Comparison of ENCODE assay signal across 2 cellular contexts in the genomic region with DNA sequence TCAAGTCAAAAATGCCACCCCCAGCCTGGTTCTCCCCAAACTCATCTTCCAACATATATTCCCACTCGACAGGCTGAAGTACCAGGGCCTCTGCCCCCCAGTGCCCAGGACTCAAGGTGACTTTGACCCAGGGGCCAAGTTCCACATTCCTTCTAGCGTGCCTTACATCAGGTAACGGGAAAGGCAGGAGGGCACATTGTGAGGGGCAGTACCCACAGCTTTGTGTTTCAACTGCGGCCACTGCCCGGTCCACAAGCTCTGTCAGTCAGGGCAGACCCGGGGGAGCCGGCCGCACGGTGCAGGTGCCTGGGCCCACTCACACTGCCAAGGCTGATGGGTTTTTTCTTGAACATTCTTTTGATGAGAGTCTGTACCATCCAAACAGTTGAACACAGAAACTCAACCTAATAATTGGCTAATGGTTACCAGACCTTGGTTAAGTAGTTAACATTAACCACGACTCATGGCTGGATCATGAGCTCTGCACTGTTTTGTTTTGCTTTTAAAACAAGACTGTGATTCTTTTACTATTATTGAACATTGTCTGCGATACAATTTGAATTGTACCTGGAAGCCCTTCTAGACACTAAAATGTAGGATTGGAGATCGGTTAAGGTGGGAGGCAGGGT.
TF ChIP-seq lines count a peak whose summit lies in the region.

No MANE protein-coding gene starts in this region.

TF ChIP-seq in SK-N-SH, 30 proteins besides CTCF, POLR2A, EP300 and RAD21:
- TF ChIP-seq GATA2 (CRISPR knock-in tag; IDR thresholded peaks at IDR 0.05) (no peak), FOSL2 (IDR thresholded peaks at IDR 0.05; ENCODE audit: borderline replicate concordance, low read depth) (0 out of 2 replicates have a peak, but pooled peaks have one; percentile 13)

TF ChIP-seq in HepG2, 621 proteins besides CTCF, POLR2A, EP300 and RAD21:
- 0 out of 2 replicates have a peak, but pooled peaks have one; percentile 28 for TF ChIP-seq HNF4G (IDR thresholded peaks at IDR 0.05; ENCODE audit: borderline replicate concordance, low read depth, low read length)
- no peak for TF ChIP-seq HNF4G (CRISPR knock-in tag; IDR thresholded peaks at IDR 0.05; ENCODE audit: borderline replicate concordance, low read depth)
- peak; percentile 33 for TF ChIP-seq HNF4A (CRISPR knock-in tag; IDR thresholded peaks at IDR 0.05)
- 0 out of 2 replicates have a peak, but pooled peaks have one; percentile 40 for TF ChIP-seq HNRNPL (IDR thresholded peaks at IDR 0.05; ENCODE audit: low read depth, low read length)
- TF ChIP-seq ADNP (CRISPR knock-in tag; IDR thresholded peaks at IDR 0.05): no peak
- TF ChIP-seq ZFX (CRISPR knock-in tag; IDR thresholded peaks at IDR 0.05; ENCODE audit: low read depth): no peak
- TF ChIP-seq, protein P1, sequence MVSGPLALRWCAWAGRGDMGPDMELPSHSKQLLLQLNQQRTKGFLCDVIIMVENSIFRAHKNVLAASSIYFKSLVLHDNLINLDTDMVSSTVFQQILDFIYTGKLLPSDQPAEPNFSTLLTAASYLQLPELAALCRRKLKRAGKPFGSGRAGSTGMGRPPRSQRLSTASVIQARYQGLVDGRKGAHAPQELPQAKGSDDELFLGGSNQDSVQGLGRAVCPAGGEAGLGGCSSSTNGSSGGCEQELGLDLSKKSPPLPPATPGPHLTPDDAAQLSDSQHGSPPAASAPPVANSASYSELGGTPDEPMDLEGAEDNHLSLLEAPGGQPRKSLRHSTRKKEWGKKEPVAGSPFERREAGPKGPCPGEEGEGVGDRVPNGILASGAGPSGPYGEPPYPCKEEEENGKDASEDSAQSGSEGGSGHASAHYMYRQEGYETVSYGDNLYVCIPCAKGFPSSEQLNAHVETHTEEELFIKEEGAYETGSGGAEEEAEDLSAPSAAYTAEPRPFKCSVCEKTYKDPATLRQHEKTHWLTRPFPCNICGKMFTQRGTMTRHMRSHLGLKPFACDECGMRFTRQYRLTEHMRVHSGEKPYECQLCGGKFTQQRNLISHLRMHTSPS (CRISPR knock-in tag; IDR thresholded peaks at IDR 0.05; ENCODE audit: low read depth): peak; percentile 60; the same call in 1 of the 2 replicates
